14 cellular contexts compared by ENCODE assay signal in genomic region chr1:98981917-98982513, GRCh38. TPM values are rescaled to one million over a fixed set of nuclear protein-coding genes. Genes with fewer than 3 reads are reported as not detected.
DNase-seq lines count a peak whose midpoint lies in the region; ATAC-seq and TF ChIP-seq lines count a peak whose summit lies in the region.
"Had no signal": no experiment of that assay in that cellular context is flagged by ENCODE, and none has a peak within 500 bp of the region (broad histone marks: within the 10 kb centered on the region; RNA-seq: fewer than 3 reads in every experiment).

No MANE protein-coding gene starts in this region.

- CTCF ChIA-PET in IMR-90 (lab: Yijun Ruan, JAX), result no interaction called here
- CTCF ChIA-PET in CD8-positive, alpha-beta T cell (lab: Charles Lee), result no interaction called here

- no peak overlapping the region for H3K4ac ChIP-seq in IMR-90 (ENCODE audit: low read depth, low read length)

- no peak overlapping the region for H3K56ac ChIP-seq in IMR-90 (ENCODE audit: extremely low read depth, insufficient read depth, low read length)

- H4K5ac ChIP-seq in IMR-90 (ENCODE audit: low read depth, low read length), result no peak overlapping the region

- no peaks in the 10 kb centered on the region for H3K27me3 ChIP-seq in IMR-90 (ENCODE audit: control insufficient read depth, insufficient read depth, low read length)
- H3K27me3 ChIP-seq in CD8-positive, alpha-beta T cell (ENCODE audit: insufficient read depth, low read length), result no peaks in the 10 kb centered on the region

- no peak overlapping the region for H3K9ac ChIP-seq in IMR-90 (ENCODE audit: low read depth, low read length)

- H3K14ac ChIP-seq in IMR-90 (replicated peaks; ENCODE audit: low read depth, low read length), result no peak overlapping the region

- no peak overlapping the region for H3K27ac ChIP-seq in IMR-90 (ENCODE audit: insufficient read depth, low read length)
- H3K27ac ChIP-seq in CD8-positive, alpha-beta T cell (ENCODE audit: low read depth, low read length), result no peak overlapping the region
- H3K27ac ChIP-seq: C4-2B had no signal

- H2AFZ ChIP-seq in IMR-90 (replicated peaks; ENCODE audit: low read length, poor library complexity), result no peak overlapping the region

- H3K4me3 Mint-ChIP-seq in CD8-positive, alpha-beta T cell, result no peak overlapping the region
- H3K4me3 Mint-ChIP-seq: activated naive CD8-positive, alpha-beta T cell had no signal

- H4K8ac ChIP-seq in IMR-90 (ENCODE audit: low read depth in 2 of 2, low read length in 2 of 2), result no peak overlapping the region

- H3K9me3 ChIP-seq in IMR-90 (ENCODE audit: control insufficient read depth, insufficient read depth, low read length), result peaks cover 3% of the 10 kb centered on the region; the same call in 1 of the 2 replicates
- H3K9me3 ChIP-seq in CD8-positive, alpha-beta T cell (ENCODE audit: low read length), result no peaks in the 10 kb centered on the region

- in situ Hi-C loops in IMR-90 (cut with MboI; ENCODE audit: low sequenced_read_pairs), result no loop called here

- no peaks in the 10 kb centered on the region for H3K79me1 ChIP-seq in IMR-90 (ENCODE audit: low read depth in 1 of 2, low read length in 2 of 2)

- DNase-seq in Daoy (ENCODE audit: low read depth), result peak; percentile 12
- DNase-seq in IMR-90, result peak; percentile 62
- DNase-seq in astrocyte of the hippocampus (ENCODE audit: low read depth, low spot score), result peak; percentile 24
- peak; percentile 55 for DNase-seq in iris pigment epithelial cell (ENCODE audit: low read depth)
- DNase-seq in DMS 273 (lab: John Stamatoyannopoulos, UW; ENCODE audit: unreplicated experiment), result no peak
- DNase-seq in CD8-positive, alpha-beta T cell, result no peak
- DNase-seq: activated CD4-positive, alpha-beta T cell treated with anti-CD3 and anti-CD28 coated beads for 1 hour; GOT3; retina had no signal

- H3K9me3 Mint-ChIP-seq in CD8-positive, alpha-beta T cell, result no peaks in the 10 kb centered on the region

- no peaks in the 10 kb centered on the region for H3K36me3 Mint-ChIP-seq in CD8-positive, alpha-beta T cell

- H3K27me3 Mint-ChIP-seq in CD8-positive, alpha-beta T cell (ENCODE audit: low read depth), result no peaks in the 10 kb centered on the region
- H3K27me3 Mint-ChIP-seq: activated naive CD8-positive, alpha-beta T cell had no signal

- H3K4me1 ChIP-seq in IMR-90 (ENCODE audit: control insufficient read depth, insufficient read depth, low read length), result no peaks in the 10 kb centered on the region
- H3K4me1 ChIP-seq in CD8-positive, alpha-beta T cell (ENCODE audit: insufficient read depth, low read length), result no peaks in the 10 kb centered on the region

- H3K4me2 ChIP-seq in IMR-90 (ENCODE audit: low read depth, low read length), result no peak overlapping the region

- H2AK5ac ChIP-seq in IMR-90 (ENCODE audit: low read depth, low read length), result no peak overlapping the region

- H3K23ac ChIP-seq in IMR-90 (ENCODE audit: low read depth, low read length), result no peak overlapping the region

- H4K91ac ChIP-seq in IMR-90 (ENCODE audit: insufficient read depth, low read depth, low read length), result no peak overlapping the region

- no peak for TF ChIP-seq CTCF in IMR-90 (conservative IDR thresholded peaks at IDR 0.05; ENCODE audit: low read depth, low read length)
- TF ChIP-seq CTCF in CD8-positive, alpha-beta T cell (IDR thresholded peaks at IDR 0.05), result no peak

- no peaks in the 10 kb centered on the region for H3K4me1 Mint-ChIP-seq in CD8-positive, alpha-beta T cell (ENCODE audit: low read depth)

- H3K9me1 ChIP-seq in IMR-90 (ENCODE audit: insufficient read depth, low read length), result no peaks in the 10 kb centered on the region

- TF ChIP-seq POLR2A in IMR-90 (IDR thresholded peaks at IDR 0.05; ENCODE audit: low read depth, low read length), result no peak

- no peak overlapping the region for H3K18ac ChIP-seq in IMR-90 (ENCODE audit: low read depth, low read length)

- WGBS in IMR-90 (ENCODE audit: extremely low coverage in 2 of 2, insufficient read length in 1 of 2), 2 experiments, result no CpG with 5 or more reads among the region's 3 CpGs

- no peaks in the 10 kb centered on the region for H3K36me3 ChIP-seq in IMR-90 (ENCODE audit: control insufficient read depth, insufficient read depth, low read length)
- no peaks in the 10 kb centered on the region for H3K36me3 ChIP-seq in CD8-positive, alpha-beta T cell (ENCODE audit: insufficient read depth, low read length)

- POLR2A ChIA-PET in IMR-90 (lab: Charles Lee; ENCODE audit: unreplicated experiment), result no interaction called here
- POLR2A ChIA-PET in CD8-positive, alpha-beta T cell (lab: Charles Lee), result no interaction called here

- no peak overlapping the region for H2BK120ac ChIP-seq in IMR-90 (ENCODE audit: low read depth, low read length)

- ATAC-seq in IMR-90 (ENCODE audit: low read depth) (peak; percentile 27; the same call in 1 of the 2 replicates), GM21447 (IDR thresholded peaks at IDR 0.05; ENCODE audit: unreplicated experiment) (no peak)
- ATAC-seq in CD8-positive, alpha-beta T cell, result no peak

- no peak overlapping the region for H3K27ac Mint-ChIP-seq in CD8-positive, alpha-beta T cell
- H3K27ac Mint-ChIP-seq: activated naive CD8-positive, alpha-beta T cell had no signal

- H2BK15ac ChIP-seq in IMR-90 (ENCODE audit: low read depth, low read length), result no peak overlapping the region

- BruUV-seq in IMR-90 (replicated peaks; lab: Mats Ljungman, UMichigan), result no TSS peak

- dilution Hi-C loops in IMR-90 (cut with HindIII; ENCODE audit: low sequenced_read_pairs, unreplicated experiment), result no loop called here

- intact Hi-C loops in IMR-90 (cut with micrococcal nuclease), result no loop called here
- intact Hi-C loops in CD8-positive, alpha-beta T cell (cut with DNase I, micrococcal nuclease), result loop anchor here in 1 of 2 experiments (1.0 kb wide), 1 partner anchor 13 kb away; no protein-coding TSS in a partner anchor

- no peak overlapping the region for H2BK20ac ChIP-seq in IMR-90 (ENCODE audit: low read depth, low read length)

- no peak overlapping the region for H2BK5ac ChIP-seq in IMR-90 (ENCODE audit: low read depth, low read length, poor library complexity, severe bottlenecking)

- TF ChIP-seq RAD21 in IMR-90 (IDR thresholded peaks at IDR 0.05; ENCODE audit: low read length), result no peak

- H2AK9ac ChIP-seq in IMR-90 (replicated peaks; ENCODE audit: low read depth, low read length, poor library complexity), result no peak overlapping the region

- no peaks in the 10 kb centered on the region for H4K20me1 ChIP-seq in IMR-90 (ENCODE audit: insufficient read depth, low read length)

- H3K4me3 ChIP-seq in IMR-90 (ENCODE audit: insufficient read depth, low read depth, low read length), result no peak overlapping the region
- H3K4me3 ChIP-seq in CD8-positive, alpha-beta T cell (ENCODE audit: low read depth, low read length), result no peak overlapping the region

TF ChIP-seq in IMR-90, 13 proteins besides CTCF, POLR2A, EP300 and RAD21:
- no peak for TF ChIP-seq ELK1 (IDR thresholded peaks at IDR 0.05; ENCODE audit: borderline replicate concordance, low read depth, low read length)
- no peak for TF ChIP-seq MXI1 (IDR thresholded peaks at IDR 0.05; ENCODE audit: borderline replicate concordance, low read depth, low read length)
- TF ChIP-seq SMC3 (IDR thresholded peaks at IDR 0.05; ENCODE audit: low read depth, low read length), result no peak
- TF ChIP-seq MAZ (IDR thresholded peaks at IDR 0.05; ENCODE audit: borderline replicate concordance, low read depth, low read length), result no peak
- TF ChIP-seq CEBPB (IDR thresholded peaks at IDR 0.05; ENCODE audit: low read depth, low read length), result no peak
- TF ChIP-seq, protein P1, sequence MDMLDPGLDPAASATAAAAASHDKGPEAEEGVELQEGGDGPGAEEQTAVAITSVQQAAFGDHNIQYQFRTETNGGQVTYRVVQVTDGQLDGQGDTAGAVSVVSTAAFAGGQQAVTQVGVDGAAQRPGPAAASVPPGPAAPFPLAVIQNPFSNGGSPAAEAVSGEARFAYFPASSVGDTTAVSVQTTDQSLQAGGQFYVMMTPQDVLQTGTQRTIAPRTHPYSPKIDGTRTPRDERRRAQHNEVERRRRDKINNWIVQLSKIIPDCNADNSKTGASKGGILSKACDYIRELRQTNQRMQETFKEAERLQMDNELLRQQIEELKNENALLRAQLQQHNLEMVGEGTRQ (IDR thresholded peaks at IDR 0.05; ENCODE audit: low read depth, low read length), result no peak
- TF ChIP-seq CHD1 (IDR thresholded peaks at IDR 0.05; ENCODE audit: low read depth, low read length), result no peak
- no peak for TF ChIP-seq RCOR1 (IDR thresholded peaks at IDR 0.05; ENCODE audit: insufficient replicate concordance, low read length)
- TF ChIP-seq MAFK (IDR thresholded peaks at IDR 0.05; ENCODE audit: low read depth, low read length), result peak; percentile 55
- no peak for TF ChIP-seq RFX5 (IDR thresholded peaks at IDR 0.05; ENCODE audit: low read depth, low read length)
- TF ChIP-seq BHLHE40 (IDR thresholded peaks at IDR 0.05; ENCODE audit: low read depth, low read length), result peak; percentile 19; the same call in 1 of the 2 replicates
- TF ChIP-seq FOS (IDR thresholded peaks at IDR 0.05; ENCODE audit: low read depth, low read length), result peak; percentile 86
- peak; percentile 78 for TF ChIP-seq NFE2L2 (IDR thresholded peaks at IDR 0.05; ENCODE audit: low read depth, low read length)

RNA-seq across cellular contexts. Expression of gene PLPPR5, which starts 22.6 kb away (rescaled TPM):
- 0.03 TPM in 1 of 2 replicates, not detected in the other for total RNA-seq in Daoy (2014; rRNA removed; shearing (Covaris generic))
- total RNA-seq in IMR-90 (2012; rRNA removed), result under 0.01 TPM in 2 replicates
- polyA plus RNA-seq in IMR-90 (2012; rRNA removed), result 0.05 and 0.06 TPM in 2 replicates
- 0.02 and 0.03 TPM in 2 replicates for polyA plus RNA-seq in IMR-90 (2012; cell fraction: cytosol; rRNA removed)
- polyA plus RNA-seq in IMR-90 (2012; cell fraction: nucleus; rRNA removed; ENCODE audit: low replicate concordance), result 0.01 TPM in 1 of 2 replicates, not detected in the other
- not detected for total RNA-seq in CD8-positive, alpha-beta T cell
- total RNA-seq: subcutaneous adipose tissue; T-helper 2 cell treated with Interferon-gamma antibody and Interleukin-4, amounts not matched to agents 100 ng/mL and 5 ng/mL, for 36 hours had no signal

Comparison
In these comparisons a context has a peak if more than half of its experiments do, and no peak if none do; other contexts are left out.
1. DNase-seq: peak in Daoy (single experiment), IMR-90 (single experiment), astrocyte of the hippocampus (single experiment) and iris pigment epithelial cell (single experiment); none in DMS 273 (single experiment) and CD8-positive, alpha-beta T cell (0 of 7).